8 cellular contexts compared by ENCODE assay signal in the genomic region with DNA sequence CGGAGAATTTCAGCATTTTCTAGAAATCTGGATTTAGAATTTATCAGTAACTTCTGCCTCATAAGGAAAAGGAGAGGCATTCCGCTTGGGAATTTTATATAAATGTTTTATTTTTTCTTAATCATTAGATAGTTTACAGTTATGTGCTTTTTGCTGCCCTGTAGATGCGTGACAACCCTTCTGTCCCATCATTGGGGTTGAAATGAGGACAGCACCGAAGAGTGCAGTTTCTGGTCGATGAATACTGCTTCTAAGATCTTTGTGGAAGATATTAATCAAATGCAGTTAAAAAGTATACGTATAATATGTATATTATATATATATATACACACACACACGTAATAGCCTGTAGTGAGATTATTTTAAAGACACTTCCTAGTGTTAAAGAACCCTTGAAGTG. TPM values are rescaled to one million over a fixed set of nuclear protein-coding genes. Genes with fewer than 3 reads are reported as not detected.
DNase-seq lines count a peak whose midpoint lies in the region; ATAC-seq and TF ChIP-seq lines count a peak whose summit lies in the region.

No MANE protein-coding gene starts in this region.

- ATAC-seq in naive B cell (ENCODE audit: low read depth in 2 of 2) (no peak), HG03045 (IDR thresholded peaks at IDR 0.05; ENCODE audit: unreplicated experiment) (no peak), GM19463 (IDR thresholded peaks at IDR 0.05; ENCODE audit: unreplicated experiment) (no peak)

- no peak overlapping the region for H2AFZ ChIP-seq in Karpas-422 (ENCODE audit: low read length)
- H2AFZ ChIP-seq in mammary epithelial cell (ENCODE audit: low read depth, low read length): no peak overlapping the region

- H3K27me3 Mint-ChIP-seq in naive B cell: no peaks in the 10 kb centered on the region

- DNase-seq in BE2C (no peak), Karpas-422 (no peak), mammary epithelial cell (no peak), naive B cell (no peak), cerebellar nuclear complex (lab: John Stamatoyannopoulos, UW) (no peak), dedifferentiated amniotic fluid mesenchymal stem cell (ENCODE audit: extremely low spot score) (no peak)

- no peak overlapping the region for H3K27ac ChIP-seq in Karpas-422 (ENCODE audit: low read length)
- peak overlapping the region; percentile 74 for H3K27ac ChIP-seq in mammary epithelial cell (ENCODE audit: insufficient read depth, low read depth, low read length)

- H3K4me1 ChIP-seq in BE2C (no peaks in the 10 kb centered on the region; the same call in 1 of the 2 replicates), Karpas-422 (ENCODE audit: low read length) (peaks cover 25% of the 10 kb centered on the region), mammary epithelial cell (ENCODE audit: insufficient read depth, low read length) (peaks cover 25% of the 10 kb centered on the region)

- peak overlapping the region in 2 of 6 donors; percentile 97 to 99 for H3K27ac Mint-ChIP-seq in naive B cell

- TSS peak; percentile 17 for BruUV-seq in mammary epithelial cell (replicated peaks; lab: Mats Ljungman, UMichigan)

- dilution Hi-C loops in mammary epithelial cell (cut with HindIII; ENCODE audit: low sequenced_read_pairs): no loop called here

- H3K4me1 Mint-ChIP-seq in naive B cell: peaks cover 28 to 38% (median 29%) of the 10 kb centered on the region in 3 donors

- intact Hi-C loops in mammary epithelial cell (cut with micrococcal nuclease): loop anchor here (10.0 kb wide), 2 partner anchors 398 to 542 kb away; partner anchors contain the start of gene STIM2

- no peaks in the 10 kb centered on the region; the same call in 1 of the 2 replicates for H3K36me3 ChIP-seq in BE2C
- no peaks in the 10 kb centered on the region for H3K36me3 ChIP-seq in Karpas-422 (ENCODE audit: insufficient read depth, low read length)
- H3K36me3 ChIP-seq in mammary epithelial cell (ENCODE audit: insufficient read depth, low read length): no peaks in the 10 kb centered on the region

- in situ Hi-C loops in mammary epithelial cell (cut with MboI; ENCODE audit: low sequenced_read_pairs in 2 of 2): loop anchor here in 1 of 2 donors (5.0 to 10.0 kb wide), 3 partner anchors 72 to 328 kb away; no protein-coding TSS in a partner anchor

- H3K4me3 Mint-ChIP-seq in naive B cell: peak overlapping the region in 7 of 8 donors; percentile 91 to 99 (median 98)

- H4K20me1 ChIP-seq in Karpas-422 (ENCODE audit: insufficient read depth, low read depth, low read length) (peaks cover 43% of the 10 kb centered on the region), mammary epithelial cell (ENCODE audit: insufficient read depth, low read length) (no peaks in the 10 kb centered on the region)

- H3K79me2 ChIP-seq in Karpas-422 (ENCODE audit: low read length): peaks cover 45% of the 10 kb centered on the region
- peaks cover 59% of the 10 kb centered on the region for H3K79me2 ChIP-seq in mammary epithelial cell (ENCODE audit: insufficient read depth, low read length)

- 74% methylated on average over 7 of the region's 7 CpGs for WGBS in mammary epithelial cell (ENCODE audit: low coverage, missing lambda C conversion rate)

- H3K27me3 ChIP-seq in BE2C (no peaks in the 10 kb centered on the region), Karpas-422 (ENCODE audit: low read length) (no peaks in the 10 kb centered on the region), mammary epithelial cell (ENCODE audit: insufficient read depth, low read length) (no peaks in the 10 kb centered on the region)

- H3K4me2 ChIP-seq in Karpas-422 (ENCODE audit: low read depth, low read length, poor library complexity, severe bottlenecking): peak overlapping the region; percentile 93
- peak overlapping the region; percentile 99 for H3K4me2 ChIP-seq in mammary epithelial cell (ENCODE audit: insufficient read depth, low read depth, low read length)

- TF ChIP-seq CTCF in BE2C (IDR thresholded peaks at IDR 0.05; ENCODE audit: low read depth, low read length) (no peak), mammary epithelial cell (conservative IDR thresholded peaks at IDR 0.05 in 1 of 2, IDR thresholded peaks at IDR 0.05 in 1 of 2; ENCODE audit: extremely low read depth in 1 of 2, insufficient read depth in 1 of 2, low read depth in 1 of 2, low read length in 2 of 2) (no peak)

- H3K4me3 ChIP-seq in BE2C (ENCODE audit: low read depth, low read length): peak overlapping the region; percentile 99
- peak overlapping the region; percentile 93 for H3K4me3 ChIP-seq in Karpas-422 (ENCODE audit: low read length)
- peak overlapping the region in 2 of 3 experiments; percentile 64 to 68 for H3K4me3 ChIP-seq in mammary epithelial cell (replicated peaks in 1 of 3; ENCODE audit: insufficient read depth in 1 of 3, low read depth in 2 of 3, low read length in 3 of 3)

- H3K36me3 Mint-ChIP-seq in naive B cell: peaks cover 0 to 7% of the 10 kb centered on the region in 2 donors

- H3K9ac ChIP-seq in Karpas-422 (ENCODE audit: low read length) (peak overlapping the region; percentile 87), mammary epithelial cell (ENCODE audit: insufficient read depth, low read length) (peak overlapping the region; percentile 93)

- no peaks in the 10 kb centered on the region for H3K9me2 ChIP-seq in Karpas-422 (replicated peaks; ENCODE audit: insufficient read depth, low read length)

- CTCF ChIA-PET in mammary epithelial cell (lab: Charles Lee; ENCODE audit: low non-redundant PET): interaction anchor here (0.5 kb wide), 1 partner anchor 238 kb away, joined by 5 read pairs; no protein-coding TSS in a partner anchor

- peaks cover 0 to 5% (median 2%) of the 10 kb centered on the region in 7 donors for H3K9me3 Mint-ChIP-seq in naive B cell

- H3K9me3 ChIP-seq in BE2C (no peaks in the 10 kb centered on the region), Karpas-422 (ENCODE audit: low read length) (no peaks in the 10 kb centered on the region), mammary epithelial cell (replicated peaks; ENCODE audit: insufficient read depth, low read length) (peaks cover 3% of the 10 kb centered on the region)

RNA-seq across cellular contexts. Expression of gene RBPJ, which starts 1.5 kb away (rescaled TPM):
- 21.7 TPM for polyA plus RNA-seq in BE2C (2012; ENCODE audit: insufficient read depth, insufficient read length, low read depth)
- total RNA-seq in Karpas-422 (2014; rRNA removed; shearing (Covaris generic); ENCODE audit: low replicate concordance): 23.8 and 36.8 TPM in 2 replicates
- 10 to 100 TPM; 26.8 to 35.3 TPM for total RNA-seq in mammary epithelial cell
- polyA plus RNA-seq in mammary epithelial cell (29.5 TPM), naive B cell (ENCODE audit: low read depth in 6 of 6) (10 to 100 TPM; 35.7 to 82.1 (median 49.6) TPM)
- 21.7 TPM for polyA minus RNA-seq in mammary epithelial cell
